Comparison of ENCODE assay signal across 1 cellular context in the genomic region with DNA sequence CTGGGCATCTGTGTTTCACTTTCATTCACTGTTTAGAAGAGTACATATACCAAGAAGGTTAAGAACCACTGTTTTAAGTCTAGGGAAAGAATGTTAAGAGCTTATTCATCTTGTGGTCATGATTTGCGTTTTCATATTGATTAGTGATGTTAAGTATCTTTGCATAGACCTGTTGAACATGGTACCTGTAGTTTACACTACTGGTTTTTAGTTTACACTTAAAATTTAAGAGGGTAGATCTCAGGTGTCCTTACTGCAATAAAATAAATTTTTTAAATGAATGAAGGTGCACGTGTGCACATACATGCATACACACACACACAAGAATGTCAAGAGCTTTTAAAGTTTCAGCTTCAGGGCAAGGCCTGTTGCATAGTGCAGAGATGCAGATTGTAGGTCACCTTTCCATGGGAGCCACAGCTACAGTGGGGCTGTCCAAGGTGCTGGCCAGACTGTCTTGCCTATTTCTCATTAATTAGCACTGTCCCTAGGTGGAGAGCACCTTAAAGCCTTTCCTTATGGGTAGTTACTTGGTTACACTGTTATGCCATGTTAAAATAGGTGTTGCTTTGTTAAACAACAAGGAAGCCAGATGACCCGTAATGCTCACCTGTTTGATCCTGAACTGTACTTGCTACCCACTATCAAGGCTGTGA.
TF ChIP-seq lines count a peak whose summit lies in the region.

No MANE protein-coding gene starts in this region.

TF ChIP-seq in H1, 55 proteins besides CTCF, POLR2A, EP300 and RAD21 (continued from another document):
- TF ChIP-seq SIN3A (conservative IDR thresholded peaks at IDR 0.05 in 1 of 2, IDR thresholded peaks at IDR 0.05 in 1 of 2; ENCODE audit: low read depth in 1 of 2, low read length in 2 of 2) (peak; percentile 95), JUND (IDR thresholded peaks at IDR 0.05; ENCODE audit: low read length) (no peak), TCF12 (IDR thresholded peaks at IDR 0.05; ENCODE audit: low read depth, low read length) (no peak)
- TF ChIP-seq, protein P1, sequence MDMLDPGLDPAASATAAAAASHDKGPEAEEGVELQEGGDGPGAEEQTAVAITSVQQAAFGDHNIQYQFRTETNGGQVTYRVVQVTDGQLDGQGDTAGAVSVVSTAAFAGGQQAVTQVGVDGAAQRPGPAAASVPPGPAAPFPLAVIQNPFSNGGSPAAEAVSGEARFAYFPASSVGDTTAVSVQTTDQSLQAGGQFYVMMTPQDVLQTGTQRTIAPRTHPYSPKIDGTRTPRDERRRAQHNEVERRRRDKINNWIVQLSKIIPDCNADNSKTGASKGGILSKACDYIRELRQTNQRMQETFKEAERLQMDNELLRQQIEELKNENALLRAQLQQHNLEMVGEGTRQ (IDR thresholded peaks at IDR 0.05; ENCODE audit: low read length), result no peak
TF ChIP-seq in H1: peak in this region for 2.
